ENCODE assay signal across 8 cellular contexts in the genomic region with DNA sequence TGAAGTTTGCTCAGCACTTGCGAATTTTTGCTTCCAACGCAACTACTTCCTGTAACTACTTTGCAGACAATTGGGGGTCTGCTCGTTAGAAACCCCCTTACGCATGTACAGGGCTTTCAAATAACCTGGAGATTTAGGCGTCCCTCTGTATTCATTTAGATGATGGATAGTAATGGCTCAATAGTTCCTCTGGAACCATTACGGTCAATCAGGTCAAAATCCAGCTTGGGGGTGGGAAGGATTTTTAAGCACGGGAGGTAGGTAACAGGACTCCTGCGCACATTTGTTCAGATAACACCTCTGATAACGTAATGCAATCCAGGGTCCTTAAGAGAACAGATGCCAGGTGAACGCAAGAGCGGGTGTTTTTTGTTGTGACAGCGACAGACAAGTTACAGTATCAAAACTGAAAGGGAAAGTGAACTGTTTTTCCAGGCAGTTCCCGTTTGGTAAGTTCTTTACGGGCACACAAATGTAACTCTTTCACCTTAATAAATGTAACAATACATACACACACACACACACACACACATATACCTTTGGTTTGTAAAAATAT. TPM values are rescaled to one million over a fixed set of nuclear protein-coding genes. Genes with fewer than 3 reads are reported as not detected.
DNase-seq lines count a peak whose midpoint lies in the region; ATAC-seq, FAIRE-seq and TF ChIP-seq lines count a peak whose summit lies in the region.

No MANE protein-coding gene starts in this region.

- H3K9me1 ChIP-seq in keratinocyte (ENCODE audit: control insufficient read depth, extremely low read depth, insufficient read depth, low read length), result no peaks in the 10 kb centered on the region

- H3K27ac ChIP-seq in keratinocyte (ENCODE audit: control insufficient read depth, insufficient read depth, low read length), result no peak overlapping the region
- no peak overlapping the region for H3K27ac ChIP-seq in stomach smooth muscle (ENCODE audit: low read length)

- H3K9me3 ChIP-seq in keratinocyte (ENCODE audit: control insufficient read depth, low read depth, low read length), result no peaks in the 10 kb centered on the region
- H3K9me3 ChIP-seq in stomach smooth muscle (ENCODE audit: control insufficient read depth in 2 of 2, low read length in 2 of 2), result no peaks in the 10 kb centered on the region

- no peaks in the 10 kb centered on the region for H4K20me1 ChIP-seq in keratinocyte (ENCODE audit: control insufficient read depth, extremely low read depth, insufficient read depth, low read length)

- dilution Hi-C loops in keratinocyte (cut with MboI; ENCODE audit: extremely low pct_ligation_motif_present, low sequenced_read_pairs), result loop anchor here (25.0 kb wide), 1 partner anchor 500 kb away; no protein-coding TSS in a partner anchor

- peak; percentile 9 for FAIRE-seq in keratinocyte (lab: Jason Lieb, UNC)

- ATAC-seq in activated naive CD4-positive, alpha-beta T cell treated with anti-CD3 and anti-CD28 coated beads, Interleukin-2, amount 50 U/mL, for 72 hours, result peak in 1 of 2 donors; percentile 23
- ATAC-seq in omental fat pad (ENCODE audit: low FRiP score) (no peak), GM19035 (IDR thresholded peaks at IDR 0.05; ENCODE audit: unreplicated experiment) (no peak)

- H3K4me3 ChIP-seq in keratinocyte (ENCODE audit: control insufficient read depth in 2 of 3, extremely low read depth in 1 of 3, insufficient read depth in 2 of 3, low read depth in 1 of 3, low read length in 3 of 3), result peak overlapping the region; percentile 35 to 94 (median 83)
- peak overlapping the region; percentile 78 to 91 for H3K4me3 ChIP-seq in stomach smooth muscle (ENCODE audit: low read length in 2 of 2)

- peak overlapping the region; percentile 91 for H3K4me2 ChIP-seq in keratinocyte (ENCODE audit: control insufficient read depth, extremely low read depth, insufficient read depth, low read depth, low read length)

- peak overlapping the region; percentile 92 for H2AFZ ChIP-seq in keratinocyte (ENCODE audit: control insufficient read depth, low read length)

- H3K4me1 ChIP-seq in keratinocyte (ENCODE audit: control insufficient read depth, extremely low read depth, insufficient read depth, low read length), result peaks cover 10% of the 10 kb centered on the region
- H3K4me1 ChIP-seq in stomach smooth muscle (ENCODE audit: control insufficient read depth, insufficient read depth, low read length), result peaks cover 41% of the 10 kb centered on the region

- peak overlapping the region; percentile 36 to 69 for H3K27ac Mint-ChIP-seq in activated naive CD4-positive, alpha-beta T cell treated with anti-CD3 and anti-CD28 coated beads, Interleukin-2, amount 50 U/mL, for 72 hours

- H3K9me3 Mint-ChIP-seq in activated naive CD4-positive, alpha-beta T cell treated with anti-CD3 and anti-CD28 coated beads, Interleukin-2, amount 50 U/mL, for 72 hours, result no peaks in the 10 kb centered on the region

- TF ChIP-seq CTCF in keratinocyte (optimal IDR thresholded peaks at IDR 0.05 in 1 of 3, IDR thresholded peaks at IDR 0.05 in 1 of 3, conservative IDR thresholded peaks at IDR 0.05 in 1 of 3; ENCODE audit: extremely low read depth in 1 of 3, insufficient read depth in 2 of 3, low read length in 3 of 3) (no peak), omental fat pad (IDR thresholded peaks at IDR 0.05) (no peak)

- peak overlapping the region; percentile 57 for H3K9ac ChIP-seq in keratinocyte (ENCODE audit: control insufficient read depth, extremely low read depth, insufficient read depth, low read length)
- H3K9ac ChIP-seq in stomach smooth muscle (ENCODE audit: low read length in 2 of 2), result peak overlapping the region; percentile 1 to 63

- H3K36me3 ChIP-seq in keratinocyte (ENCODE audit: control insufficient read depth in 2 of 2, extremely low read depth in 1 of 2, insufficient read depth in 2 of 2, low read length in 2 of 2) (no peaks in the 10 kb centered on the region), stomach smooth muscle (ENCODE audit: control insufficient read depth in 2 of 2, insufficient read depth in 2 of 2, low read length in 2 of 2) (no peaks in the 10 kb centered on the region)

- H3K79me2 ChIP-seq in keratinocyte (ENCODE audit: control insufficient read depth, insufficient read depth, low read length), result no peaks in the 10 kb centered on the region

- peaks cover 10 to 28% of the 10 kb centered on the region in 2 donors for H3K36me3 Mint-ChIP-seq in activated naive CD4-positive, alpha-beta T cell treated with anti-CD3 and anti-CD28 coated beads, Interleukin-2, amount 50 U/mL, for 72 hours

- DNase-seq in GM03348 (ENCODE audit: low spot score), result peak; percentile 16
- DNase-seq in Kasumi-1 (lab: John Stamatoyannopoulos, UW), result peak; percentile 27 to 29
- no peak for DNase-seq in activated naive CD4-positive, alpha-beta T cell treated with anti-CD3 and anti-CD28 coated beads, Interleukin-2, amount 50 U/mL, for 72 hours (ENCODE audit: low spot score in 2 of 2)
- no peak for DNase-seq in keratinocyte (ENCODE audit: low read depth, low spot score)
- DNase-seq in HK-2 (ENCODE audit: unreplicated experiment), result no peak
- DNase-seq in omental fat pad (ENCODE audit: low spot score), result no peak

- H3K27me3 ChIP-seq in keratinocyte (ENCODE audit: control insufficient read depth, extremely low read depth, insufficient read depth, low read length), result peaks cover 62% of the 10 kb centered on the region
- H3K27me3 ChIP-seq in stomach smooth muscle (ENCODE audit: control insufficient read depth in 1 of 2, insufficient read depth in 2 of 2, low read length in 2 of 2), result no peaks in the 10 kb centered on the region

RNA-seq across cellular contexts. Expression of gene OSR1, which starts 3.7 kb away (rescaled TPM):
- not detected for total RNA-seq in activated naive CD4-positive, alpha-beta T cell treated with anti-CD3 and anti-CD28 coated beads, Interleukin-2, amount 50 U/mL, for 72 hours
- polyA plus RNA-seq in keratinocyte, result 0.09 to 0.20 TPM (median 0.14 TPM) in 3 replicates
- polyA plus RNA-seq in keratinocyte (2011; ENCODE audit: low read depth), result not detected
- 0.05 and 0.32 TPM in 2 replicates for polyA plus RNA-seq in keratinocyte (2011; cell fraction: cytosol; rRNA removed)
- 0.41 and 0.48 TPM in 2 replicates for polyA plus RNA-seq in keratinocyte (2011; cell fraction: nucleus; rRNA removed)
- polyA plus RNA-seq in keratinocyte (2012; ENCODE audit: low replicate concordance), result 0.13 and 0.29 TPM in 2 replicates
- polyA minus RNA-seq in keratinocyte, result 0.19 to 0.30 TPM in 2 of 3 replicates, not detected in the other
- not detected for polyA minus RNA-seq in keratinocyte (2011; cell fraction: cytosol; rRNA and poly(A)+ RNA removed)
- polyA minus RNA-seq in keratinocyte (2011; cell fraction: nucleus; rRNA and poly(A)+ RNA removed), result 0.32 and 0.54 TPM in 2 replicates
- 100 to 1,000 TPM in 2 of 4 donors, 10 to 100 TPM in 2; 33.7 to 148 (median 81.9) TPM for total RNA-seq in omental fat pad

Comparison
In these comparisons a context has a peak if more than half of its experiments do, and no peak if none do; other contexts are left out.
1. DNase-seq: peak in GM03348 (single experiment) and Kasumi-1 (2 of 2); none in activated naive CD4-positive, alpha-beta T cell treated with anti-CD3 and anti-CD28 coated beads, Interleukin-2, amount 50 U/mL, for 72 hours (0 of 2), keratinocyte (single experiment), HK-2 (single experiment) and omental fat pad (single experiment).
2. RNA of gene OSR1, which starts 3.7 kb away (total RNA-seq): 33.7 to 148 TPM in omental fat pad; not detected in activated naive CD4-positive, alpha-beta T cell treated with anti-CD3 and anti-CD28 coated beads, Interleukin-2, amount 50 U/mL, for 72 hours; every median in the first group is over 10 times any median in the second.